In genomic region chr1:62613890-62614289, GRCh38 we compare ENCODE assay signal across 22 cellular contexts. TPM values are rescaled to one million over a fixed set of nuclear protein-coding genes. Genes with fewer than 3 reads are reported as not detected.
A peak's percentile ranks its signal among the peaks of the same experiment; 100 is the strongest.
DNase-seq lines count a peak whose midpoint lies in the region; ATAC-seq and TF ChIP-seq lines count a peak whose summit lies in the region.
"Had no signal": no experiment of that assay in that cellular context is flagged by ENCODE, and none has a peak within 500 bp of the region (broad histone marks: within the 10 kb centered on the region; RNA-seq: fewer than 3 reads in every experiment).

No MANE protein-coding gene starts in this region.

- intact Hi-C loops in activated B cell treated with CpG ODN at 0.5 μM for 24 hours (cut with micrococcal nuclease) (loop anchor here (5.0 kb wide), 2 partner anchors 73 to 177 kb away; partner anchors contain the start of genes DOCK7 and USP1), tibial artery (cut with DNase I; ENCODE audit: low total_unique reads) (no loop called here)

- H3K9me3 ChIP-seq in DOHH2 (ENCODE audit: control insufficient read depth, insufficient read depth, low read length) (no peaks in the 10 kb centered on the region), tibial artery (no peaks in the 10 kb centered on the region)
- H3K9me3 ChIP-seq: gastrocnemius medialis, right atrium auricular region had no signal

- H3F3A ChIP-seq in DOHH2 (ENCODE audit: control insufficient read depth, insufficient read depth) = 0 out of 2 replicates have a peak, but pooled peaks cover 2% of the 10 kb centered on the region

- POLR2A ChIA-PET in activated B cell treated with CpG ODN at 0.5 μM for 24 hours (lab: Charles Lee) = interaction anchor here (1.1 kb wide), 1 partner anchor 178 kb away, joined by 3 read pairs; no protein-coding TSS in a partner anchor

- CTCF ChIA-PET in activated B cell treated with CpG ODN at 0.5 μM for 24 hours (lab: Charles Lee) = interaction anchor here (0.9 to 1.3 kb wide), 2 partner anchors 21 to 132 kb away, joined by 3 to 4 read pairs; no protein-coding TSS in a partner anchor

- H3K4me3 Mint-ChIP-seq in HFFc6 = peak overlapping the region; percentile 10; the same call in 1 of the 2 replicates
- H3K4me3 Mint-ChIP-seq in activated B cell treated with CpG ODN at 0.5 μM for 24 hours = peak overlapping the region; percentile 74
- H3K4me3 Mint-ChIP-seq in naive B cell = peak overlapping the region in 6 of 8 donors; percentile 26 to 82 (median 65)
- no peak overlapping the region for H3K4me3 Mint-ChIP-seq in activated T-cell treated with anti-CD3 and anti-CD28 coated beads, Interleukin-2, amount 50 U/mL, for 4 hours
- H3K4me3 Mint-ChIP-seq: stimulated activated naive CD8-positive, alpha-beta T cell treated with anti-CD3 and anti-CD28 coated beads, Interleukin-15, amount 100 ng/mL, for 72 hours; T-cell had no signal

- H3K36me3 Mint-ChIP-seq in HFFc6 (ENCODE audit: low read depth) = peaks cover 32% of the 10 kb centered on the region
- peaks cover 2% of the 10 kb centered on the region for H3K36me3 Mint-ChIP-seq in activated B cell treated with CpG ODN at 0.5 μM for 24 hours (ENCODE audit: low read depth)
- H3K36me3 Mint-ChIP-seq in naive B cell = peaks cover 0 to 16% of the 10 kb centered on the region in 2 donors
- peaks cover 18% of the 10 kb centered on the region for H3K36me3 Mint-ChIP-seq in activated T-cell treated with anti-CD3 and anti-CD28 coated beads, Interleukin-2, amount 50 U/mL, for 4 hours (ENCODE audit: insufficient read depth)

- H4K20me1 ChIP-seq in DOHH2 (ENCODE audit: control insufficient read depth, insufficient read depth, low read depth, low read length) = no peaks in the 10 kb centered on the region

- H3K4me2 ChIP-seq in DOHH2 (ENCODE audit: low read length) = peak overlapping the region; percentile 55

- H3K36me3 ChIP-seq in DOHH2 (ENCODE audit: control insufficient read depth, low read length) = peaks cover 8% of the 10 kb centered on the region
- peaks cover 10 to 27% (median 11%) of the 10 kb centered on the region in 3 donors for H3K36me3 ChIP-seq in tibial artery
- H3K36me3 ChIP-seq: gastrocnemius medialis, left lung had no signal

- TF ChIP-seq CTCF in DOHH2 (IDR thresholded peaks at IDR 0.05; ENCODE audit: low read depth, low read length, poor library complexity, severe bottlenecking) = no peak
- TF ChIP-seq CTCF in HFFc6 (IDR thresholded peaks at IDR 0.05) = no peak
- no peak for TF ChIP-seq CTCF in activated B cell treated with CpG ODN at 0.5 μM for 24 hours (IDR thresholded peaks at IDR 0.05)
- no peak for TF ChIP-seq CTCF in tibial artery (IDR thresholded peaks at IDR 0.05)

- H3K9me2 ChIP-seq in DOHH2 (replicated peaks; ENCODE audit: control insufficient read depth, low read length) = no peaks in the 10 kb centered on the region

- DNase-seq in HFFc6 (peak; percentile 26), activated B cell treated with CpG ODN at 0.5 μM for 24 hours (no peak), naive B cell (no peak), tibial artery (no peak)
- DNase-seq in stimulated activated CD4-positive, alpha-beta T cell treated with anti-CD3 and anti-CD28 coated beads, Interleukin-2, amount 100 ng/mL, for 24 hours = no peak
- DNase-seq in activated T-cell treated with anti-CD3 and anti-CD28 coated beads, Interleukin-2, amount 50 U/mL, for 4 hours = no peak
- DNase-seq: activated CD4-positive, alpha-beta T cell treated with anti-CD3 and anti-CD28 coated beads, Interleukin-2, amount 50 U/mL, for 48 hours; activated naive CD4-positive, alpha-beta T cell treated with anti-CD3 and anti-CD28 coated beads, Interleukin-2, amount 50 U/mL, for 16 hours; dorsolateral prefrontal cortex; gastrocnemius medialis; left lung; NCI-H1694 treated with DMSO at 0.1 percent for 48 hours; NCI-H446 treated with DMSO at 0.1 percent for 48 hours; NK-92 treated with Interleukin-12 subunit alpha and Interleukin-12 subunit beta, amount 100 ng/mL, for 24 hours; stimulated activated naive CD8-positive, alpha-beta T cell treated with anti-CD3 and anti-CD28 coated beads, Interleukin-15, amount 100 ng/mL, for 72 hours; T-cell had no signal

- peaks cover 40% of the 10 kb centered on the region for H3K4me1 Mint-ChIP-seq in HFFc6 (ENCODE audit: low read depth)
- peaks cover 20% of the 10 kb centered on the region for H3K4me1 Mint-ChIP-seq in activated B cell treated with CpG ODN at 0.5 μM for 24 hours
- peaks cover 13 to 22% (median 18%) of the 10 kb centered on the region in 3 donors for H3K4me1 Mint-ChIP-seq in naive B cell
- no peaks in the 10 kb centered on the region for H3K4me1 Mint-ChIP-seq in activated T-cell treated with anti-CD3 and anti-CD28 coated beads, Interleukin-2, amount 50 U/mL, for 4 hours (ENCODE audit: low read depth)
- H3K4me1 Mint-ChIP-seq: stimulated activated naive CD8-positive, alpha-beta T cell treated with anti-CD3 and anti-CD28 coated beads, Interleukin-15, amount 100 ng/mL, for 72 hours; T-cell had no signal

- no peaks in the 10 kb centered on the region for H3K27me3 Mint-ChIP-seq in HFFc6 (ENCODE audit: insufficient read depth)
- H3K27me3 Mint-ChIP-seq in activated B cell treated with CpG ODN at 0.5 μM for 24 hours = no peaks in the 10 kb centered on the region
- H3K27me3 Mint-ChIP-seq in naive B cell = no peaks in the 10 kb centered on the region
- H3K27me3 Mint-ChIP-seq in activated T-cell treated with anti-CD3 and anti-CD28 coated beads, Interleukin-2, amount 50 U/mL, for 4 hours (ENCODE audit: low read depth) = no peaks in the 10 kb centered on the region
- H3K27me3 Mint-ChIP-seq: stimulated activated naive CD8-positive, alpha-beta T cell treated with anti-CD3 and anti-CD28 coated beads, Interleukin-15, amount 100 ng/mL, for 72 hours; T-cell had no signal

- peaks cover 23% of the 10 kb centered on the region for H3K4me1 ChIP-seq in DOHH2 (ENCODE audit: control insufficient read depth, low read length)
- H3K4me1 ChIP-seq in tibial artery = no peaks in the 10 kb centered on the region
- H3K4me1 ChIP-seq: gastrocnemius medialis, left lung, right atrium auricular region had no signal

- H3K9me3 Mint-ChIP-seq in HFFc6 (no peaks in the 10 kb centered on the region), activated B cell treated with CpG ODN at 0.5 μM for 24 hours (no peaks in the 10 kb centered on the region), naive B cell (no peaks in the 10 kb centered on the region)
- H3K9me3 Mint-ChIP-seq in activated T-cell treated with anti-CD3 and anti-CD28 coated beads, Interleukin-2, amount 50 U/mL, for 4 hours = no peaks in the 10 kb centered on the region
- H3K9me3 Mint-ChIP-seq: stimulated activated naive CD8-positive, alpha-beta T cell treated with anti-CD3 and anti-CD28 coated beads, Interleukin-15, amount 100 ng/mL, for 72 hours; T-cell had no signal

- no peaks in the 10 kb centered on the region for H3K27me3 ChIP-seq in DOHH2 (ENCODE audit: control insufficient read depth, low read length)
- H3K27me3 ChIP-seq in tibial artery = no peaks in the 10 kb centered on the region
- H3K27me3 ChIP-seq: dorsolateral prefrontal cortex, gastrocnemius medialis, left lung, right atrium auricular region had no signal

- peak overlapping the region; percentile 59; the same call in 1 of the 2 replicates for H3K27ac Mint-ChIP-seq in HFFc6
- peak overlapping the region; percentile 12 for H3K27ac Mint-ChIP-seq in activated B cell treated with CpG ODN at 0.5 μM for 24 hours
- peak overlapping the region in 2 of 6 donors; percentile 14 to 51 for H3K27ac Mint-ChIP-seq in naive B cell
- H3K27ac Mint-ChIP-seq: stimulated activated naive CD8-positive, alpha-beta T cell treated with anti-CD3 and anti-CD28 coated beads, Interleukin-15, amount 100 ng/mL, for 72 hours; T-cell had no signal

- H3K27ac ChIP-seq in DOHH2 (ENCODE audit: low read depth, low read length) = peak overlapping the region; percentile 60
- H3K27ac ChIP-seq in tibial artery = no peak overlapping the region
- H3K27ac ChIP-seq: dorsolateral prefrontal cortex, gastrocnemius medialis, left lung, right atrium auricular region had no signal

- no peaks in the 10 kb centered on the region for H3K79me2 ChIP-seq in DOHH2 (ENCODE audit: control insufficient read depth, low read length)

- ATAC-seq in activated B cell treated with CpG ODN at 0.5 μM for 24 hours (ENCODE audit: low read depth) (no peak), naive B cell (ENCODE audit: low read depth in 2 of 2) (no peak), GM21529 (IDR thresholded peaks at IDR 0.05; ENCODE audit: unreplicated experiment) (no peak)
- no peak for ATAC-seq in activated T-cell treated with anti-CD3 and anti-CD28 coated beads, Interleukin-2, amount 50 U/mL, for 4 hours
- ATAC-seq: gastrocnemius medialis; left lung; stimulated activated naive CD8-positive, alpha-beta T cell treated with anti-CD3 and anti-CD28 coated beads, Interleukin-15, amount 100 ng/mL, for 72 hours; T-cell had no signal

- H3K4me3 ChIP-seq in DOHH2 (ENCODE audit: low read length) (peak overlapping the region; percentile 45), tibial artery (no peak overlapping the region)
- H3K4me3 ChIP-seq: dorsolateral prefrontal cortex, gastrocnemius medialis, left lung, right atrium auricular region had no signal

RNA-seq across cellular contexts. Expression of gene ANGPTL3, which starts 16.6 kb away (rescaled TPM):
- total RNA-seq in HFFc6 (2021; fragmentation: NEBNext Ultra II Directional; extraction: Animal tissue kit (Norgen Biotek cat#: 25700)) = not detected
- total RNA-seq in activated B cell treated with CpG ODN at 0.5 μM for 24 hours = not detected in 2 replicates
- not detected for polyA plus RNA-seq in naive B cell (ENCODE audit: low read depth in 6 of 6)
- total RNA-seq in activated T-cell treated with anti-CD3 and anti-CD28 coated beads, Interleukin-2, amount 50 U/mL, for 4 hours = not detected
- total RNA-seq: Daoy, dorsolateral prefrontal cortex, epithelial cell of proximal tubule, left lung, right atrium auricular region, T-cell, ureter had no signal
